ENCODE assay signal across 25 cellular contexts in genomic region chr9:114314256-114314867, GRCh38. TPM values are rescaled to one million over a fixed set of nuclear protein-coding genes. Genes with fewer than 3 reads are reported as not detected.
A peak's percentile ranks its signal among the peaks of the same experiment; 100 is the strongest.
DNase-seq lines count a peak whose midpoint lies in the region; ATAC-seq lines count a peak whose summit lies in the region.
"Had no signal": no experiment of that assay in that cellular context is flagged by ENCODE, and none has a peak within 500 bp of the region (broad histone marks: within the 10 kb centered on the region; RNA-seq: fewer than 3 reads in every experiment).

No MANE protein-coding gene starts in this region.

- POLR2A ChIA-PET in activated CD4-positive, alpha-beta memory T cell treated with anti-CD3 and anti-CD28 coated beads, Interleukin-2, amount 10 ng/mL, durations not matched to agents 7 days and 5 days (lab: Charles Lee), result no interaction called here

- peak overlapping the region; percentile 13 for H3K27ac Mint-ChIP-seq in activated naive CD4-positive, alpha-beta T cell treated with anti-CD3 and anti-CD28 coated beads, Interleukin-2, amount 50 U/mL, for 24 hours
- no peak overlapping the region for H3K27ac Mint-ChIP-seq in activated CD4-positive, alpha-beta memory T cell treated with anti-CD3 and anti-CD28 coated beads, Interleukin-2, amount 10 ng/mL, durations not matched to agents 7 days and 5 days
- H3K27ac Mint-ChIP-seq: naive thymus-derived CD4-positive, alpha-beta T cell had no signal

- CTCF ChIA-PET in activated CD4-positive, alpha-beta memory T cell treated with anti-CD3 and anti-CD28 coated beads, Interleukin-2, amount 10 ng/mL, durations not matched to agents 7 days and 5 days (lab: Charles Lee), result interaction anchor here (0.7 kb wide), 1 partner anchor 206 kb away, joined by 4 read pairs; no protein-coding TSS in a partner anchor

- no peaks in the 10 kb centered on the region for H3K9me3 Mint-ChIP-seq in activated naive CD4-positive, alpha-beta T cell treated with anti-CD3 and anti-CD28 coated beads, Interleukin-2, amount 50 U/mL, for 24 hours
- H3K9me3 Mint-ChIP-seq in activated CD4-positive, alpha-beta memory T cell treated with anti-CD3 and anti-CD28 coated beads, Interleukin-2, amount 10 ng/mL, durations not matched to agents 7 days and 5 days, result no peaks in the 10 kb centered on the region
- H3K9me3 Mint-ChIP-seq: CD4-positive, alpha-beta memory T cell; naive thymus-derived CD4-positive, alpha-beta T cell had no signal

- no peak overlapping the region for H3K4me3 Mint-ChIP-seq in activated naive CD4-positive, alpha-beta T cell treated with anti-CD3 and anti-CD28 coated beads, Interleukin-2, amount 50 U/mL, for 24 hours
- H3K4me3 Mint-ChIP-seq in activated CD4-positive, alpha-beta memory T cell treated with anti-CD3 and anti-CD28 coated beads, Interleukin-2, amount 10 ng/mL, durations not matched to agents 7 days and 5 days, result no peak overlapping the region
- H3K4me3 Mint-ChIP-seq: CD4-positive, alpha-beta memory T cell; naive thymus-derived CD4-positive, alpha-beta T cell had no signal

- DNase-seq in activated naive CD4-positive, alpha-beta T cell (lab: John Stamatoyannopoulos, UW), result no peak
- peak; percentile 7 for DNase-seq in activated CD4-positive, alpha-beta memory T cell treated with anti-CD3 and anti-CD28 coated beads, Interleukin-2, amount 10 ng/mL, durations not matched to agents 7 days and 5 days
- DNase-seq in left lobe of liver (ENCODE audit: low spot score) (peak; percentile 45), ureter (ENCODE audit: low spot score) (peak; percentile 17), SHP77 (lab: John Stamatoyannopoulos, UW) (no peak)
- no peak for DNase-seq in effector CD4-positive, alpha-beta T cell
- DNase-seq: activated naive CD4-positive, alpha-beta T cell treated with Interleukin-2 at 50 U/mL for 16 hours; CD4-positive, alpha-beta memory T cell; cortex of kidney; DMS79; HCEC 1CT; hippocampal formation; mesenchymal stem cell; NCI-H1436 treated with DMSO at 0.1 percent for 48 hours; stimulated activated CD4-positive, alpha-beta T cell treated with anti-CD3 and anti-CD28 coated beads, Interleukin-4, amount 100 ng/mL, for 1 hour; T-helper 2 cell had no signal

- peak; percentile 2 for ATAC-seq in left lobe of liver
- no peak for ATAC-seq in GM19467 (IDR thresholded peaks at IDR 0.05; ENCODE audit: unreplicated experiment)
- ATAC-seq: naive thymus-derived CD4-positive, alpha-beta T cell had no signal

- H3K4me1 Mint-ChIP-seq in activated naive CD4-positive, alpha-beta T cell treated with anti-CD3 and anti-CD28 coated beads, Interleukin-2, amount 50 U/mL, for 24 hours, result no peaks in the 10 kb centered on the region
- peaks cover 10% of the 10 kb centered on the region for H3K4me1 Mint-ChIP-seq in activated CD4-positive, alpha-beta memory T cell treated with anti-CD3 and anti-CD28 coated beads, Interleukin-2, amount 10 ng/mL, durations not matched to agents 7 days and 5 days
- H3K4me1 Mint-ChIP-seq: CD4-positive, alpha-beta memory T cell; IgD-negative memory B cell had no signal

- H3K27me3 Mint-ChIP-seq in activated naive CD4-positive, alpha-beta T cell treated with anti-CD3 and anti-CD28 coated beads, Interleukin-2, amount 50 U/mL, for 24 hours, result no peaks in the 10 kb centered on the region
- H3K27me3 Mint-ChIP-seq in activated CD4-positive, alpha-beta memory T cell treated with anti-CD3 and anti-CD28 coated beads, Interleukin-2, amount 10 ng/mL, durations not matched to agents 7 days and 5 days, result peaks cover 4% of the 10 kb centered on the region

- H3K36me3 Mint-ChIP-seq in activated naive CD4-positive, alpha-beta T cell treated with anti-CD3 and anti-CD28 coated beads, Interleukin-2, amount 50 U/mL, for 24 hours, result no peaks in the 10 kb centered on the region
- no peaks in the 10 kb centered on the region for H3K36me3 Mint-ChIP-seq in activated CD4-positive, alpha-beta memory T cell treated with anti-CD3 and anti-CD28 coated beads, Interleukin-2, amount 10 ng/mL, durations not matched to agents 7 days and 5 days (ENCODE audit: low read depth)
- H3K36me3 Mint-ChIP-seq: CD4-positive, alpha-beta memory T cell; IgD-negative memory B cell; naive thymus-derived CD4-positive, alpha-beta T cell had no signal

RNA-seq across cellular contexts. Expression of gene ORM1, which starts 8.5 kb away (rescaled TPM):
- total RNA-seq in activated CD4-positive, alpha-beta memory T cell treated with anti-CD3 and anti-CD28 coated beads, Interleukin-2, amount 10 ng/mL, durations not matched to agents 7 days and 5 days, result not detected
- total RNA-seq in left lobe of liver (19,737 TPM), ureter (3.3 TPM)
- total RNA-seq: activated CD8-positive, alpha-beta memory T cell treated with anti-CD3 and anti-CD28 coated beads for 36 hours; CD4-positive, alpha-beta memory T cell; endothelial cell of umbilical vein; kidney epithelial cell; MCF 10A had no signal

RNA-seq across cellular contexts. Expression of gene ORM2, which starts 15.3 kb away (rescaled TPM):
- not detected for total RNA-seq in activated CD4-positive, alpha-beta memory T cell treated with anti-CD3 and anti-CD28 coated beads, Interleukin-2, amount 10 ng/mL, durations not matched to agents 7 days and 5 days
- total RNA-seq in left lobe of liver, result 4,103 TPM
- total RNA-seq in ureter, result not detected
- total RNA-seq: activated CD8-positive, alpha-beta memory T cell treated with anti-CD3 and anti-CD28 coated beads for 36 hours; CD4-positive, alpha-beta memory T cell; endothelial cell of umbilical vein; kidney epithelial cell; MCF 10A; naive thymus-derived CD4-positive, alpha-beta T cell; skeletal muscle tissue had no signal

Comparison
In these comparisons a context has a peak if more than half of its experiments do, and no peak if none do; other contexts are left out.
1. DNase-seq: peak in activated CD4-positive, alpha-beta memory T cell treated with anti-CD3 and anti-CD28 coated beads, Interleukin-2, amount 10 ng/mL, durations not matched to agents 7 days and 5 days (single experiment), left lobe of liver (single experiment) and ureter (single experiment); none in activated naive CD4-positive, alpha-beta T cell (0 of 4), SHP77 (0 of 2) and effector CD4-positive, alpha-beta T cell (single experiment).
2. RNA of gene ORM1, which starts 8.5 kb away (total RNA-seq): 19,737 TPM in left lobe of liver (single experiment); 3.3 TPM in ureter (single experiment) and not detected in activated CD4-positive, alpha-beta memory T cell treated with anti-CD3 and anti-CD28 coated beads, Interleukin-2, amount 10 ng/mL, durations not matched to agents 7 days and 5 days; every median in the first group is over 1,000 times any median in the second.
3. RNA of gene ORM2, which starts 15.3 kb away (total RNA-seq): 4,103 TPM in left lobe of liver (single experiment); not detected in ureter (single experiment) and not detected in activated CD4-positive, alpha-beta memory T cell treated with anti-CD3 and anti-CD28 coated beads, Interleukin-2, amount 10 ng/mL, durations not matched to agents 7 days and 5 days; every median in the first group is over 1,000 times any median in the second.